Comparison of ENCODE assay signal across 16 cellular contexts in the genomic region with DNA sequence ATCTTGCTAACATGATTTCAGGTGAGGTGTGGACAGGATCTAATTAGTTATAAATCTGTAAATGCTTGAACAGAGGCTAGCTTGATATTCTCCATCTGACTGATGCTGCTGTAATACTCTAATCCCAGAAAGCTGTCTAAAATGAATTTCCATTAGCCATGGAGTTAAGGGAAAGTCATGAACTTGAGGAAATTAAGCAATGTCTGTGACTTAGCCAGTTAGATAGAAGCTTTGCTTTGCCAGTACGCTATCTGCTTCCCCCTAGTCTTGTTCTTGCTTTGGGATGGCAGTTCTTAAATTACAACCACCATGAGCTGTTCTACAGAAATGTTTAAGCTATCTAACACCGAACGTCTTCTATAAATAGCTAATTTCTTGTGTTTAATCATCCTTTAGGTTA.
"Had no signal": no experiment of that assay in that cellular context is flagged by ENCODE, and none has a peak within 500 bp of the region (broad histone marks: within the 10 kb centered on the region; RNA-seq: fewer than 3 reads in every experiment).

No MANE protein-coding gene starts in this region.

- DNase-seq: colonic mucosa; effector CD4-positive, alpha-beta T cell; heart right ventricle; hypothalamus; islet precursor cell; left colon; left ventricle myocardium superior; mesenchymal stem cell; naive B cell; nephron progenitor cell; small intestine; stimulated activated CD4-positive, alpha-beta T cell treated with anti-CD3 and anti-CD28 coated beads, Interleukin-2, amount 100 ng/mL, for 48 hours; stimulated activated naive CD4-positive, alpha-beta T cell treated with Interleukin-2 at 50 U/mL for 16 hours had no signal

- ATAC-seq: heart right ventricle, left colon, left ventricle myocardium superior had no signal

- H3K4me1 ChIP-seq: colonic mucosa had no signal

- H3K9me3 ChIP-seq: colonic mucosa, heart right ventricle had no signal

- FAIRE-seq: frontal cortex, small intestine, urothelium cell line had no signal

- H3K4me3 ChIP-seq: colonic mucosa, heart right ventricle, lung had no signal

- H3K27ac ChIP-seq: colonic mucosa, heart right ventricle had no signal

- H3K27me3 ChIP-seq: colonic mucosa, heart right ventricle had no signal

- H3K36me3 ChIP-seq: colonic mucosa, heart right ventricle had no signal
